10 cellular contexts compared by ENCODE assay signal in the genomic region with DNA sequence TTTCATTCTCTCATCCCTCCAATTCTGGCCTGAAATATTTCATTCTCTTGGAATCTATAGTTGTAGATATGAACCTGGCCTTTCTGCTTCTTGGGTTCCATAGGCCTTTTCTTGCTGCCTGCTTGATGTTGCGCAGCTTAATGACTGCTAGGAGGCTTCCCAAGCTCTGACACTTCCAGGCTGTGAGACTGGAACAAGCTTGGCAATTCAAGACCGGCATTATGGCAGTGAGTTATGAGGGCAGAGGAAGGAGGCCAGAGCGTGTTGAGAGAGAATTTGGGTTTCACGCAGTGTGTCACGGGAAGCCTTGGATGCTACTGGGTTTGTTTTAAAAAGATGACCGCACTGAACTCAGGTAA. TPM values are rescaled to one million over a fixed set of nuclear protein-coding genes. Genes with fewer than 3 reads are reported as not detected.
DNase-seq lines count a peak whose midpoint lies in the region; ATAC-seq, FAIRE-seq and TF ChIP-seq lines count a peak whose summit lies in the region.
"Had no signal": no experiment of that assay in that cellular context is flagged by ENCODE, and none has a peak within 500 bp of the region (broad histone marks: within the 10 kb centered on the region; RNA-seq: fewer than 3 reads in every experiment).

No MANE protein-coding gene starts in this region.

- H3K9me3 Mint-ChIP-seq in activated naive CD4-positive, alpha-beta T cell treated with anti-CD3 and anti-CD28 coated beads for 36 hours = no peaks in the 10 kb centered on the region

- no TSS peak for BruUV-seq in GM12878 (replicated peaks; lab: Mats Ljungman, UMichigan)

- H3K27ac ChIP-seq in GM12878 (ENCODE audit: control insufficient read depth, insufficient read depth) (no peak overlapping the region), liver (ENCODE audit: low read depth in 1 of 2, low read length in 2 of 2) (no peak overlapping the region), transverse colon (peak overlapping the region; percentile 85 to 94 (median 92))
- H3K27ac ChIP-seq: SK-N-MC had no signal

- peaks cover 14% of the 10 kb centered on the region for H3K36me3 Mint-ChIP-seq in activated naive CD4-positive, alpha-beta T cell treated with anti-CD3 and anti-CD28 coated beads for 36 hours (ENCODE audit: low read depth)

- no peak for TF ChIP-seq RAD21 in GM12878 (IDR thresholded peaks at IDR 0.05; ENCODE audit: insufficient read depth, low read depth, low read length)
- no peak for TF ChIP-seq RAD21 in liver (IDR thresholded peaks at IDR 0.05)

- in situ Hi-C loops in GM12878 (cut with MboI) = no loop called here
- in situ Hi-C loops in transverse colon (cut with MboI; ENCODE audit: low pct_ligation_motif_present in 1 of 4, low pct_unique_long_range_greater_than_20kb in 1 of 4, low sequenced_read_pairs in 3 of 4) = no loop called here

- H3K79me2 ChIP-seq in GM12878 (ENCODE audit: control insufficient read depth, insufficient read depth, low read length) = peaks cover 36% of the 10 kb centered on the region

- TF ChIP-seq EP300 in GM12878 (IDR thresholded peaks at IDR 0.05; ENCODE audit: borderline replicate concordance in 1 of 2, control insufficient read depth in 1 of 2, low read depth in 2 of 2, low read length in 2 of 2) = no peak
- no peak for TF ChIP-seq EP300 in transverse colon (IDR thresholded peaks at IDR 0.05; ENCODE audit: low read depth)

- CTCF ChIA-PET in activated naive CD4-positive, alpha-beta T cell treated with anti-CD3 and anti-CD28 coated beads for 36 hours (lab: Charles Lee) = interaction anchor here (0.9 kb wide), 1 partner anchor 356 kb away, joined by 3 read pairs; no protein-coding TSS in a partner anchor
- CTCF ChIA-PET in GM12878 (lab: Yijun Ruan, JAX) = no interaction called here
- CTCF ChIA-PET in GM10248 (lab: Yijun Ruan, JAX) = interaction anchor here (1.2 to 1.5 kb wide), 2 partner anchors 108 to 357 kb away, joined by 3 read pairs; a partner anchor contains a TSS

- no peak overlapping the region for H2AFZ ChIP-seq in GM12878 (ENCODE audit: control insufficient read depth, low read depth, low read length)

- H4K20me1 ChIP-seq in GM12878 (ENCODE audit: control insufficient read depth, insufficient read depth) = peaks cover 5% of the 10 kb centered on the region; the same call in 1 of the 2 replicates

- intact Hi-C loops in activated naive CD4-positive, alpha-beta T cell treated with anti-CD3 and anti-CD28 coated beads for 36 hours (cut with micrococcal nuclease) = loop anchor here (1.0 to 2.0 kb wide), 3 partner anchors 21 to 63 kb away; a partner anchor contains a TSS
- intact Hi-C loops in GM12878 (cut with micrococcal nuclease; ENCODE audit: unreplicated experiment) (no loop called here), transverse colon (cut with DNase I; ENCODE audit: low total_unique reads) (no loop called here)

- no peaks in the 10 kb centered on the region for H3K27me3 ChIP-seq in GM12878 (replicated peaks in 1 of 2; ENCODE audit: control insufficient read depth in 2 of 2, insufficient read depth in 2 of 2, low read length in 1 of 2)
- no peaks in the 10 kb centered on the region for H3K27me3 ChIP-seq in liver (ENCODE audit: control insufficient read depth in 4 of 4, insufficient read depth in 4 of 4, low read length in 3 of 4)
- H3K27me3 ChIP-seq in transverse colon = no peaks in the 10 kb centered on the region

- H3K9me3 ChIP-seq in GM12878 (replicated peaks; ENCODE audit: control insufficient read depth, insufficient read depth, low read length) = no peaks in the 10 kb centered on the region
- no peaks in the 10 kb centered on the region for H3K9me3 ChIP-seq in liver (ENCODE audit: control insufficient read depth in 4 of 4, low read length in 3 of 4)
- no peaks in the 10 kb centered on the region for H3K9me3 ChIP-seq in transverse colon

- H3K36me3 ChIP-seq in GM12878 (ENCODE audit: control insufficient read depth in 2 of 2, insufficient read depth in 2 of 2, low read length in 1 of 2) (peaks cover 7% of the 10 kb centered on the region in 2 experiments), liver (ENCODE audit: control insufficient read depth in 4 of 4, insufficient read depth in 3 of 4, low read depth in 1 of 4, low read length in 3 of 4) (peaks cover 8 to 27% (median 16%) of the 10 kb centered on the region in 4 donors), transverse colon (peaks cover 0 to 10% (median 4%) of the 10 kb centered on the region in 4 donors)

- H3K4me1 ChIP-seq in GM12878 (ENCODE audit: control insufficient read depth, insufficient read depth, low read length) (peaks cover 7% of the 10 kb centered on the region), liver (ENCODE audit: control insufficient read depth in 4 of 4, insufficient read depth in 4 of 4, low read length in 3 of 4) (peaks cover 0 to 33% (median 24%) of the 10 kb centered on the region in 4 donors), transverse colon (peaks cover 16 to 42% (median 25%) of the 10 kb centered on the region in 4 donors)

- SMC1A ChIA-PET in GM12878 (lab: Charles Lee; ENCODE audit: uncharacterized antibody, unreplicated experiment) = interaction anchor here (1.4 kb wide), 1 partner anchor 28 kb away, joined by 6 read pairs; a partner anchor contains a TSS

- TF ChIP-seq POLR2A in GM12878 (IDR thresholded peaks at IDR 0.05; ENCODE audit: low read depth, low read length) (no peak), transverse colon (IDR thresholded peaks at IDR 0.05) (no peak)

- H3K4me1 Mint-ChIP-seq in activated naive CD4-positive, alpha-beta T cell treated with anti-CD3 and anti-CD28 coated beads for 36 hours (ENCODE audit: low read depth) = peaks cover 37% of the 10 kb centered on the region

- peak overlapping the region; percentile 95; the same call in 1 of the 2 replicates for H3K4me2 ChIP-seq in GM12878 (ENCODE audit: control insufficient read depth, insufficient read depth)

- RAD21 ChIA-PET in GM12878 (lab: Charles Lee; ENCODE audit: unreplicated experiment) = interaction anchor here (1.5 kb wide), 1 partner anchor 186 kb away, joined by 3 read pairs; a partner anchor contains a TSS

- H3K27me3 Mint-ChIP-seq in activated naive CD4-positive, alpha-beta T cell treated with anti-CD3 and anti-CD28 coated beads for 36 hours (ENCODE audit: low read depth) = no peaks in the 10 kb centered on the region

- H3K4me3 Mint-ChIP-seq in activated naive CD4-positive, alpha-beta T cell treated with anti-CD3 and anti-CD28 coated beads for 36 hours = peak overlapping the region; percentile 51

- TF ChIP-seq CTCF in GM12878 (IDR thresholded peaks at IDR 0.05 in 2 of 3, conservative IDR thresholded peaks at IDR 0.05 in 1 of 3; ENCODE audit: control insufficient read depth in 2 of 3, extremely low read depth in 1 of 3, insufficient read depth in 1 of 3, low read depth in 3 of 3, low read length in 3 of 3) (no peak), liver (IDR thresholded peaks at IDR 0.05; ENCODE audit: low read depth, low read length, missing input control) (no peak), transverse colon (IDR thresholded peaks at IDR 0.05) (no peak), GM10248 (IDR thresholded peaks at IDR 0.05; ENCODE audit: control extremely low read depth, extremely low read depth, low read depth, missing control alignments) (no peak)

- POLR2A ChIA-PET in GM12878 (lab: Charles Lee) = no interaction called here
- POLR2A ChIA-PET in GM10248 (lab: Yijun Ruan, JAX) = no interaction called here

- WGBS in GM12878 (ENCODE audit: insufficient coverage, insufficient replicate concordance, low lambda C conversion rate, missing lambda C conversion rate) = 57% methylated on average over 6 of the region's 6 CpGs
- 30% methylated on average over 6 of the region's 6 CpGs for WGBS in liver
- WGBS in transverse colon (ENCODE audit: low coverage in 1 of 2), 2 donors = 23% methylated on average over 6 of the region's 6 CpGs; no CpG with 5 or more reads in 1 of the 2 donors

- H3K27ac Mint-ChIP-seq in activated naive CD4-positive, alpha-beta T cell treated with anti-CD3 and anti-CD28 coated beads for 36 hours = peak overlapping the region; percentile 28

- no peak for FAIRE-seq in GM12878 (lab: Jason Lieb, UNC)

- ATAC-seq in GM12878 (no peak), GM18498 (IDR thresholded peaks at IDR 0.05; ENCODE audit: unreplicated experiment) (no peak)

- H3K9ac ChIP-seq in GM12878 (ENCODE audit: control insufficient read depth, insufficient read depth, low read length) (no peak overlapping the region), liver (ENCODE audit: low read depth in 1 of 2, low read length in 2 of 2) (no peak overlapping the region)

- no peak for DNase-seq in activated naive CD4-positive, alpha-beta T cell treated with anti-CD3 and anti-CD28 coated beads for 36 hours
- DNase-seq in activated naive CD4-positive, alpha-beta T cell treated with anti-CD3 and anti-CD28 coated beads, Interleukin-2, amount 50 U/mL, for 16 hours = no peak
- DNase-seq in GM12878 (ENCODE audit: low read depth, low spot score) = no peak
- DNase-seq in transverse colon = no peak
- no peak for DNase-seq in GM10248 (ENCODE audit: extremely low spot score)
- no peak for DNase-seq in stimulated activated naive CD4-positive, alpha-beta T cell treated with Interleukin-2 at 50 U/mL for 16 hours (lab: John Stamatoyannopoulos, UW)

- H3K4me3 ChIP-seq in GM12878 (no peak overlapping the region), liver (ENCODE audit: low read depth in 1 of 3, low read length in 3 of 3) (peak overlapping the region in 2 of 3 donors; percentile 78 to 94), transverse colon (peak overlapping the region in 2 of 4 donors; percentile 73 to 82)

RNA-seq across cellular contexts. Expression of a gene that starts 0.9 kb away (rescaled TPM):
- 10 to 100 TPM; 19.4 to 19.5 TPM for total RNA-seq in activated naive CD4-positive, alpha-beta T cell treated with anti-CD3 and anti-CD28 coated beads for 36 hours
- 32.0 and 39.1 TPM in 2 replicates for total RNA-seq in GM12878 (2013; cell fraction: nucleolus; rRNA removed)
- total RNA-seq in GM12878 (2014; rRNA removed) = 33.7 and 36.0 TPM in 2 replicates
- 16.9 and 17.9 TPM in 2 replicates for total RNA-seq in GM12878 (2014; rRNA removed; fragmentation: Illumina TruSeq; extraction: Trizol)
- total RNA-seq in GM12878 (2021) = 34.6 and 36.8 TPM in 2 replicates
- polyA plus RNA-seq in GM12878 (2011; ENCODE audit: low read depth) = 10.2 TPM
- 13.2 and 20.6 TPM in 2 replicates for polyA plus RNA-seq in GM12878 (2011; rRNA removed)
- polyA plus RNA-seq in GM12878 (2011; cell fraction: cytosol; rRNA removed) = 29.7 and 34.3 TPM in 2 replicates
- polyA plus RNA-seq in GM12878 (2011; cell fraction: nucleus; rRNA removed) = 34.3 and 39.2 TPM in 2 replicates
- 20.7 and 21.7 TPM in 2 replicates for polyA plus RNA-seq in GM12878 (2012)
- polyA plus RNA-seq in GM12878 (2014; fragmentation: Illumina TruSeq; extraction: Trizol) = 6.1 and 16.0 TPM in 2 replicates
- 1 to 10 TPM in 1 of 2 experiments, under 1 TPM in 1; 0.69 to 1.6 TPM for polyA plus RNA-seq in GM12878 (2014; fragmentation: Nextera tagmentation; extraction: Ambion mirVana)
- polyA plus RNA-seq in GM12878 (2014; rRNA removed) = 27.8 and 31.8 TPM in 2 replicates
- 10 to 100 TPM; 11.7 to 16.0 TPM for polyA plus RNA-seq in GM12878 (2016; fragmentation: Nextera tagmentation; extraction: Ambion mirVana)
- 22.3 and 37.0 TPM in 2 replicates for polyA minus RNA-seq in GM12878 (2011; rRNA and poly(A)+ RNA removed)
- 13.5 and 16.1 TPM in 2 replicates for polyA minus RNA-seq in GM12878 (2011; cell fraction: cytosol; rRNA and poly(A)+ RNA removed)
- 7.3 and 14.4 TPM in 2 replicates for polyA minus RNA-seq in GM12878 (2011; cell fraction: nucleus; rRNA and poly(A)+ RNA removed)
- total RNA-seq in liver = 10 to 100 TPM; 22.4 to 28.6 TPM
- 10 to 100 TPM in 1 of 2 donors, 1 to 10 TPM in 1; 8.2 to 15.0 TPM for polyA plus RNA-seq in liver
- total RNA-seq in transverse colon = 10 to 100 TPM; 59.9 to 77.3 (median 71.4) TPM

RNA-seq across cellular contexts. Expression of a gene that starts 28.9 kb away (rescaled TPM):
- 10 to 100 TPM; 38.2 to 38.9 TPM for total RNA-seq in activated naive CD4-positive, alpha-beta T cell treated with anti-CD3 and anti-CD28 coated beads for 36 hours
- 29.9 and 30.8 TPM in 2 replicates for total RNA-seq in GM12878 (2013; cell fraction: nucleolus; rRNA removed)
- total RNA-seq in GM12878 (2014; rRNA removed) = 28.4 and 30.4 TPM in 2 replicates
- total RNA-seq in GM12878 (2014; rRNA removed; fragmentation: Illumina TruSeq; extraction: Trizol) = 37.3 and 38.4 TPM in 2 replicates
- 43.4 and 46.2 TPM in 2 replicates for total RNA-seq in GM12878 (2021)
- polyA plus RNA-seq in GM12878 (2011; ENCODE audit: low read depth) = 27.6 TPM
- polyA plus RNA-seq in GM12878 (2011; rRNA removed) = 46.5 and 53.8 TPM in 2 replicates
- polyA plus RNA-seq in GM12878 (2011; cell fraction: cytosol; rRNA removed) = 54.9 and 65.7 TPM in 2 replicates
- polyA plus RNA-seq in GM12878 (2011; cell fraction: nucleus; rRNA removed) = 53.8 and 63.9 TPM in 2 replicates
- polyA plus RNA-seq in GM12878 (2012) = 38.7 and 41.1 TPM in 2 replicates
- 39.2 and 50.2 TPM in 2 replicates for polyA plus RNA-seq in GM12878 (2014; fragmentation: Illumina TruSeq; extraction: Trizol)
- 1 to 10 TPM; 1.6 to 4.1 TPM for polyA plus RNA-seq in GM12878 (2014; fragmentation: Nextera tagmentation; extraction: Ambion mirVana)
- polyA plus RNA-seq in GM12878 (2014; rRNA removed) = 46.5 and 50.8 TPM in 2 replicates
- 10 to 100 TPM; 68.1 to 71.0 TPM for polyA plus RNA-seq in GM12878 (2016; fragmentation: Nextera tagmentation; extraction: Ambion mirVana)
- polyA minus RNA-seq in GM12878 (2011; rRNA and poly(A)+ RNA removed) = 26.4 and 36.3 TPM in 2 replicates
- polyA minus RNA-seq in GM12878 (2011; cell fraction: cytosol; rRNA and poly(A)+ RNA removed) = 51.5 and 53.3 TPM in 2 replicates
- polyA minus RNA-seq in GM12878 (2011; cell fraction: nucleus; rRNA and poly(A)+ RNA removed) = 9.1 and 18.6 TPM in 2 replicates
- 10 to 100 TPM; 25.3 to 31.2 TPM for total RNA-seq in liver
- 10 to 100 TPM; 12.3 to 33.0 TPM for polyA plus RNA-seq in liver
- total RNA-seq in transverse colon = 10 to 100 TPM; 40.8 to 67.0 (median 62.6) TPM

RNA-seq across cellular contexts. Expression of a gene that starts 32.7 kb away (rescaled TPM):
- total RNA-seq in activated naive CD4-positive, alpha-beta T cell treated with anti-CD3 and anti-CD28 coated beads for 36 hours = not detected
- total RNA-seq in GM12878 (2013; cell fraction: nucleolus; rRNA removed) = not detected in 2 replicates
- total RNA-seq in GM12878 (2014; rRNA removed) = not detected in 2 replicates
- not detected in 2 replicates for total RNA-seq in GM12878 (2014; rRNA removed; fragmentation: Illumina TruSeq; extraction: Trizol)
- not detected in 2 replicates for total RNA-seq in GM12878 (2021)
- not detected for polyA plus RNA-seq in GM12878 (2011; ENCODE audit: low read depth)
- polyA plus RNA-seq in GM12878 (2011; rRNA removed) = not detected in 2 replicates
- not detected in 2 replicates for polyA plus RNA-seq in GM12878 (2011; cell fraction: cytosol; rRNA removed)
- polyA plus RNA-seq in GM12878 (2011; cell fraction: nucleus; rRNA removed) = not detected in 2 replicates
- 0.08 TPM in 1 of 2 replicates, not detected in the other for polyA plus RNA-seq in GM12878 (2012)
- polyA plus RNA-seq in GM12878 (2014; fragmentation: Illumina TruSeq; extraction: Trizol) = not detected in 2 replicates
- polyA plus RNA-seq in GM12878 (2014; fragmentation: Nextera tagmentation; extraction: Ambion mirVana) = not detected
- polyA plus RNA-seq in GM12878 (2014; rRNA removed) = not detected in 2 replicates
- under 1 TPM in 1 of 2 experiments, not detected in 1; 0.13 TPM for polyA plus RNA-seq in GM12878 (2016; fragmentation: Nextera tagmentation; extraction: Ambion mirVana)
- polyA minus RNA-seq in GM12878 (2011; rRNA and poly(A)+ RNA removed) = not detected in 2 replicates
- polyA minus RNA-seq in GM12878 (2011; cell fraction: cytosol; rRNA and poly(A)+ RNA removed) = not detected in 2 replicates
- not detected in 2 replicates for polyA minus RNA-seq in GM12878 (2011; cell fraction: nucleus; rRNA and poly(A)+ RNA removed)
- not detected for total RNA-seq in liver
- under 1 TPM in 1 of 2 donors, not detected in 1; 0.10 TPM for polyA plus RNA-seq in liver
- total RNA-seq in transverse colon = not detected
- total RNA-seq: subcutaneous adipose tissue had no signal

Comparison
In these comparisons a context has a peak if more than half of its experiments do, and no peak if none do; other contexts are left out.
1. H3K27ac ChIP-seq: peak in transverse colon (4 of 4); none in GM12878 (single experiment) and liver (0 of 2).